In the genomic region with DNA sequence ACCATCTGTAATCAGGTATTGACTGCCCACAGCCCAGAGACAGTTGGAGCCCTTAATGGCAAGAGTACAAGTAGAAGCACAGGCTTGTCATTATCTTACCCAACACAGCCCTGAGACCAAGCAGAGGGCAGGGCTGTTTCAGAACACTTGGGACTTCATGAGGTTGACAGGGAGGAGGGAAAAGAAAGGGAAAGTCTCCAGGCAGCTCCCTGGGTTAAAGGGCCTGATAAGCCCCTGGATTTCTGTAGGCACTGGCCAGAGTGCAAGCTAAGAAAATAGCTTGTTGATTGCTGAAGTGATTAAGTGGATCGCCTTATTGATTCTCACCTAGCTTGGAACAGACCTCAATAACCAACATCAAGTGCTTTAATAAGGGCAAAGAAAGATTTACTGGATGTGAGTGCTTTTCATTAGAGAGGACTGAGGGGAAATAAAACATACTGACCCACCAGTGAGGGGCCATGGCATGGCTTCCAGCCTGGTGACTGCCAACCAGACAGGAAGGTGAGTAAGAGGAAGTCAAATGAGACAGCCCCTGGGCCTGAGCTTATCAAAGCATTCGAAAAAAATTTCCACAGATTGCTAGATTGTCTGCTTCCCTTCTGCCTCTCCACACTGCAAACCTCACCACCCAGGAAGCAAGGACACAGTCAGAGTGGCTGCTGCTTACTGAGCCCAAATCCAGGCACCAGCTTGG, we compare ENCODE assay signal across 15 cellular contexts.
DNase-seq lines count a peak whose midpoint lies in the region; ATAC-seq, FAIRE-seq and TF ChIP-seq lines count a peak whose summit lies in the region.
"Had no signal": no experiment of that assay in that cellular context is flagged by ENCODE, and none has a peak within 500 bp of the region (broad histone marks: within the 10 kb centered on the region; RNA-seq: fewer than 3 reads in every experiment).

No MANE protein-coding gene starts in this region.

- no peak overlapping the region for H3K14ac ChIP-seq in mesenchymal stem cell (ENCODE audit: low read length in 2 of 2)

- H3K18ac ChIP-seq in mesenchymal stem cell (ENCODE audit: low read depth in 1 of 2, low read length in 2 of 2), result no peak overlapping the region

- TF ChIP-seq RAD21 in K562 (CRISPR knock-in tag; conservative IDR thresholded peaks at IDR 0.05 in 1 of 2, IDR thresholded peaks at IDR 0.05 in 1 of 2), result no peak

- no peak overlapping the region for H4K91ac ChIP-seq in mesenchymal stem cell (ENCODE audit: low read length)

- H2BK5ac ChIP-seq in mesenchymal stem cell (ENCODE audit: low read depth, low read length, poor library complexity, severe bottlenecking), result no peak overlapping the region

- H3K4ac ChIP-seq in mesenchymal stem cell (ENCODE audit: low read depth in 1 of 2, low read length in 2 of 2), result no peak overlapping the region

- H3K36me3 ChIP-seq in K562 (ENCODE audit: control insufficient read depth, insufficient read depth, low read length) (peaks cover 2% of the 10 kb centered on the region; the same call in 2 of the 3 replicates), mesenchymal stem cell (ENCODE audit: control insufficient read depth in 1 of 2, insufficient read depth in 2 of 2, low read depth in 1 of 2, low read length in 2 of 2) (no peaks in the 10 kb centered on the region)
- H3K36me3 ChIP-seq: prostate gland had no signal

- in situ Hi-C loops in K562 (cut with MboI), result no loop called here

- H3K23ac ChIP-seq in mesenchymal stem cell (ENCODE audit: low read length in 2 of 2), result no peak overlapping the region

- H3K9me3 ChIP-seq in K562 (replicated peaks; ENCODE audit: control insufficient read depth, insufficient read depth, low read depth, low read length) (peaks cover 18% of the 10 kb centered on the region), mesenchymal stem cell (ENCODE audit: control insufficient read depth, low read length) (peaks cover 14% of the 10 kb centered on the region)
- H3K9me3 ChIP-seq: prostate gland had no signal

- no peak for TF ChIP-seq EP300 in K562 (IDR thresholded peaks at IDR 0.05; ENCODE audit: low read length)

- peaks cover 21% of the 10 kb centered on the region for H3K4me1 Mint-ChIP-seq in Calu3 (ENCODE audit: low read depth, unreplicated experiment)
- H3K4me1 Mint-ChIP-seq: B cell had no signal

- H4K8ac ChIP-seq in mesenchymal stem cell (ENCODE audit: low read length), result no peak overlapping the region

- no peaks in the 10 kb centered on the region for H4K20me1 ChIP-seq in K562 (replicated peaks; ENCODE audit: control insufficient read depth, insufficient read depth, low read length)

- FAIRE-seq in K562 (lab: Jason Lieb, UNC) (peak; percentile 88), GM12891 (lab: Jason Lieb, UNC) (no peak)

- H3K27me3 ChIP-seq in K562 (ENCODE audit: control insufficient read depth in 2 of 2, insufficient read depth in 2 of 2, low read length in 2 of 2) (no peaks in the 10 kb centered on the region), mesenchymal stem cell (ENCODE audit: control insufficient read depth in 1 of 2, insufficient read depth in 1 of 2, low read length in 2 of 2) (no peaks in the 10 kb centered on the region)

- H2BK15ac ChIP-seq in mesenchymal stem cell (ENCODE audit: low read depth, poor library complexity, severe bottlenecking), result no peak overlapping the region

- no peaks in the 10 kb centered on the region for H3K9me1 ChIP-seq in K562 (ENCODE audit: control insufficient read depth, insufficient read depth, low read length)

- H3K4me3 ChIP-seq in K562 (no peak overlapping the region), mesenchymal stem cell (ENCODE audit: insufficient read depth in 1 of 2, low read depth in 1 of 2, low read length in 2 of 2) (no peak overlapping the region)
- H3K4me3 ChIP-seq: prostate gland had no signal

- H2AFZ ChIP-seq in K562 (ENCODE audit: low read depth, low read length), result peak overlapping the region; percentile 92
- H2AFZ ChIP-seq in mesenchymal stem cell (ENCODE audit: low read depth, low read length), result no peak overlapping the region

- H3K79me2 ChIP-seq in K562 (ENCODE audit: control insufficient read depth, insufficient read depth, low read length), result no peaks in the 10 kb centered on the region

- H2BK120ac ChIP-seq in mesenchymal stem cell (ENCODE audit: low read depth, low read length), result no peak overlapping the region

- no peaks in the 10 kb centered on the region for H3K79me1 ChIP-seq in mesenchymal stem cell (replicated peaks; ENCODE audit: low read length, poor library complexity, severe bottlenecking)

- H3K4me1 ChIP-seq in K562 (replicated peaks in 1 of 2; ENCODE audit: control insufficient read depth in 2 of 2, insufficient read depth in 2 of 2, low read length in 2 of 2), result peaks cover 6 to 31% of the 10 kb centered on the region in 2 experiments; a peak in 4 of 5 replicates
- peaks cover 10% of the 10 kb centered on the region for H3K4me1 ChIP-seq in mesenchymal stem cell (ENCODE audit: control insufficient read depth, insufficient read depth, low read depth, low read length)
- H3K4me1 ChIP-seq: prostate gland had no signal

- 7% methylated on average over 2 of the region's 2 CpGs for WGBS in K562 (ENCODE audit: insufficient coverage, low coverage, missing lambda C conversion rate)
- WGBS in mesenchymal stem cell, result 38% methylated on average over 1 of the region's 2 CpGs

- DNase-seq in Calu3 (no peak), LHCN-M2 (ENCODE audit: low read depth) (peak; percentile 8), K562 (ENCODE audit: extremely low read depth in 1 of 4, low spot score in 3 of 4) (peak in 2 of 4 experiments; percentile 42 to 71), mesenchymal stem cell (no peak), NK-92 (lab: John Stamatoyannopoulos, UW; ENCODE audit: unreplicated experiment) (no peak), NCI-H748 treated with DMSO at 0.1 percent for 48 hours (lab: John Stamatoyannopoulos, UW) (no peak), GM12891 (ENCODE audit: insufficient read length, low spot score) (no peak)
- DNase-seq: activated CD8-positive, alpha-beta memory T cell treated with anti-CD3 and anti-CD28 coated beads, Interleukin-2, amount 50 U/mL, for 48 hours; cortex of kidney; DND-41; NCI-H1048; SHP77 treated with DMSO at 0.1 percent for 48 hours had no signal

- H3K27me3 Mint-ChIP-seq in Calu3 (ENCODE audit: unreplicated experiment), result no peaks in the 10 kb centered on the region
- H3K27me3 Mint-ChIP-seq: B cell had no signal

- TF ChIP-seq POLR2A in K562 (conservative IDR thresholded peaks at IDR 0.05) (no peak), GM12891 (IDR thresholded peaks at IDR 0.05; ENCODE audit: low read depth, low read length) (no peak)

- peak overlapping the region; percentile 54; the same call in 1 of the 2 replicates for H3K4me2 ChIP-seq in K562 (ENCODE audit: insufficient read depth, low read length)
- H3K4me2 ChIP-seq in mesenchymal stem cell (ENCODE audit: low read length, poor library complexity, severe bottlenecking), result no peak overlapping the region

- peak overlapping the region; percentile 40 for H2AK5ac ChIP-seq in mesenchymal stem cell (ENCODE audit: low read length, severe bottlenecking)

- POLR2A ChIA-PET in K562 (lab: Yijun Ruan, JAX), result interaction anchor here (0.6 kb wide), 1 partner anchor 214 kb away, joined by 3 read pairs; no protein-coding TSS in a partner anchor

- H3K9me3 Mint-ChIP-seq in Calu3 (ENCODE audit: low read depth, unreplicated experiment), result peaks cover 2% of the 10 kb centered on the region

- H3K9ac ChIP-seq in K562 (ENCODE audit: insufficient read depth in 1 of 2, low read depth in 2 of 2, low read length in 2 of 2), result no peak overlapping the region; a peak in 1 of 4 replicates
- H3K9ac ChIP-seq in mesenchymal stem cell (ENCODE audit: low read length), result no peak overlapping the region

- TF ChIP-seq CTCF in Calu3 (IDR thresholded peaks at IDR 0.05; ENCODE audit: unreplicated experiment) (no peak), K562 (IDR thresholded peaks at IDR 0.05 in 2 of 3, conservative IDR thresholded peaks at IDR 0.05 in 1 of 3; ENCODE audit: insufficient read depth in 2 of 3, low read depth in 1 of 3, low read length in 3 of 3) (no peak)

- ATAC-seq in K562, result peak; percentile 80
- no peak for ATAC-seq in GM18870 (IDR thresholded peaks at IDR 0.05; ENCODE audit: unreplicated experiment)

- CTCF ChIA-PET in Calu3 (lab: Charles Lee), result interaction anchor here (0.7 to 1.3 kb wide), 3 partner anchors 18 to 388 kb away, joined by 3 read pairs; no protein-coding TSS in a partner anchor
- CTCF ChIA-PET in K562 (lab: Yijun Ruan, JAX; ENCODE audit: low intra/inter-chr PET ratio), result no interaction called here

- H3K27ac ChIP-seq in K562 (ENCODE audit: extremely low read depth, low read depth, low read length) (peak overlapping the region; percentile 63; the same call in 2 of the 3 replicates), mesenchymal stem cell (ENCODE audit: low read length, poor library complexity, severe bottlenecking) (peak overlapping the region; percentile 16)
- H3K27ac ChIP-seq: prostate gland had no signal

- BruUV-seq in Calu3 (replicated peaks; lab: Mats Ljungman, UMichigan) (no TSS peak), K562 (replicated peaks; lab: Mats Ljungman, UMichigan) (no TSS peak)

- peak overlapping the region; percentile 68 for H3K27ac Mint-ChIP-seq in Calu3 (ENCODE audit: unreplicated experiment)
- H3K27ac Mint-ChIP-seq: B cell had no signal

- H3K4me3 Mint-ChIP-seq in Calu3 (ENCODE audit: low read depth, unreplicated experiment), result no peak overlapping the region
- H3K4me3 Mint-ChIP-seq: B cell had no signal

- H3K36me3 Mint-ChIP-seq in Calu3 (ENCODE audit: insufficient read depth, unreplicated experiment), result no peaks in the 10 kb centered on the region

- intact Hi-C loops in Calu3 (cut with micrococcal nuclease; ENCODE audit: unreplicated experiment) (loop anchor here (10.0 kb wide), 1 partner anchor 396 kb away; no protein-coding TSS in a partner anchor), K562 (cut with micrococcal nuclease) (no loop called here)

- no peak overlapping the region for H2BK12ac ChIP-seq in mesenchymal stem cell (ENCODE audit: low read length in 2 of 2)

TF ChIP-seq in K562, 482 proteins besides CTCF, POLR2A, EP300 and RAD21 (continues in another document):
- TF ChIP-seq GTF2E2 (tag; IDR thresholded peaks at IDR 0.05) (no peak), ZNF239 (CRISPR knock-in tag; IDR thresholded peaks at IDR 0.05) (peak; percentile 92), ZNF354B (CRISPR knock-in tag; IDR thresholded peaks at IDR 0.05) (no peak), SMAD4 (CRISPR knock-in tag; conservative IDR thresholded peaks at IDR 0.05) (peak; percentile 55), CBFA2T3 (IDR thresholded peaks at IDR 0.05) (peak; percentile 76), DPF2 (IDR thresholded peaks at IDR 0.05) (peak; percentile 53; the same call in 1 of the 2 replicates)

TF ChIP-seq in GM12891, 5 proteins besides CTCF, POLR2A, EP300 and RAD21:
- TF ChIP-seq POLR2AphosphoS5 (IDR thresholded peaks at IDR 0.05; ENCODE audit: low read depth, low read length) (no peak), PAX5 (IDR thresholded peaks at IDR 0.05; ENCODE audit: insufficient read depth, low read length, severe bottlenecking) (no peak), POU2F2 (IDR thresholded peaks at IDR 0.05; ENCODE audit: low read depth, low read length) (no peak), TAF1 (IDR thresholded peaks at IDR 0.05; ENCODE audit: low read depth, low read length) (no peak), SPI1 (IDR thresholded peaks at IDR 0.05; ENCODE audit: low read depth, low read length) (no peak)
TF ChIP-seq in GM12891: peak in this region for 0.
